ENCODE assay signal across 9 cellular contexts in genomic region chr19:11881151-11881800, GRCh38. TPM values are rescaled to one million over a fixed set of nuclear protein-coding genes. Genes with fewer than 3 reads are reported as not detected.
DNase-seq lines count a peak whose midpoint lies in the region; ATAC-seq, FAIRE-seq and TF ChIP-seq lines count a peak whose summit lies in the region.
"Had no signal": no experiment of that assay in that cellular context is flagged by ENCODE, and none has a peak within 500 bp of the region (broad histone marks: within the 10 kb centered on the region; RNA-seq: fewer than 3 reads in every experiment).

No MANE protein-coding gene starts in this region.

- no peaks in the 10 kb centered on the region for H3K27me3 ChIP-seq in HepG2 (ENCODE audit: control insufficient read depth in 1 of 2, insufficient read depth in 2 of 2, low read length in 2 of 2)

- in situ Hi-C loops in HepG2 (cut with HindIII; ENCODE audit: extremely low pct_ligation_motif_present, low pct_unique_long_range_greater_than_20kb): loop anchor here (5.0 kb wide), 1 partner anchor 261 kb away; the partner anchor contains the start of gene ZNF20

- H3K4me3 ChIP-seq in HepG2 (replicated peaks in 1 of 3; ENCODE audit: insufficient read depth in 1 of 3, low read depth in 2 of 3, low read length in 3 of 3): no peak overlapping the region

- intact Hi-C loops in activated CD4-positive, alpha-beta T cell treated with anti-CD3 and anti-CD28 coated beads for 36 hours (cut with DNase I, micrococcal nuclease): loop anchor here (1.0 to 5.0 kb wide), 7 partner anchors 83 to 260 kb away; no protein-coding TSS in a partner anchor
- intact Hi-C loops in HepG2 (cut with micrococcal nuclease; ENCODE audit: unreplicated experiment): loop anchor here (1.0 to 5.0 kb wide), 4 partner anchors 84 to 260 kb away; partner anchors contain the start of gene ZNF20

- CTCF ChIA-PET in activated CD4-positive, alpha-beta T cell treated with anti-CD3 and anti-CD28 coated beads for 36 hours (lab: Charles Lee): interaction anchor here (0.7 to 3.6 kb wide), 10 partner anchors 11 to 399 kb away, joined by 3 to 15 read pairs (median 4); partner anchors contain the start of genes ZNF136 and ZNF491
- CTCF ChIA-PET in HepG2 (lab: Yijun Ruan, JAX; ENCODE audit: low intra/inter-chr PET ratio, low total read pairs): interaction anchor here (1.0 to 4.5 kb wide), 7 partner anchors 83 to 259 kb away, joined by 3 to 50 read pairs (median 5); partner anchors contain the start of genes ZNF20 and ZNF878

- no peaks in the 10 kb centered on the region for H3K4me1 Mint-ChIP-seq in activated CD4-positive, alpha-beta T cell treated with anti-CD3 and anti-CD28 coated beads for 36 hours
- peaks cover 4% of the 10 kb centered on the region for H3K4me1 Mint-ChIP-seq in chondrocyte (ENCODE audit: low read depth)

- peak; percentile 87 for TF ChIP-seq RAD21 in HepG2 (CRISPR knock-in tag; IDR thresholded peaks at IDR 0.05)

- TF ChIP-seq CTCF in chondrocyte (IDR thresholded peaks at IDR 0.05) (peak; percentile 87), HepG2 (CRISPR knock-in tag; IDR thresholded peaks at IDR 0.05) (peak; percentile 94)

- H2AFZ ChIP-seq in HepG2 (ENCODE audit: low read length): no peak overlapping the region

- POLR2A ChIA-PET in activated CD4-positive, alpha-beta T cell treated with anti-CD3 and anti-CD28 coated beads for 36 hours (lab: Charles Lee): interaction anchor here (0.6 kb wide), 1 partner anchor 82 kb away, joined by 6 read pairs; no protein-coding TSS in a partner anchor
- POLR2A ChIA-PET in HepG2 (lab: Yijun Ruan, JAX): no interaction called here

- H3K36me3 Mint-ChIP-seq in activated CD4-positive, alpha-beta T cell treated with anti-CD3 and anti-CD28 coated beads for 36 hours (ENCODE audit: low read depth): no peaks in the 10 kb centered on the region
- H3K36me3 Mint-ChIP-seq in chondrocyte (ENCODE audit: low read depth): no peaks in the 10 kb centered on the region

- H3K27me3 Mint-ChIP-seq in activated CD4-positive, alpha-beta T cell treated with anti-CD3 and anti-CD28 coated beads for 36 hours: no peaks in the 10 kb centered on the region
- H3K27me3 Mint-ChIP-seq in chondrocyte (ENCODE audit: low read depth): no peaks in the 10 kb centered on the region

- BruUV-seq in HepG2 (replicated peaks; lab: Mats Ljungman, UMichigan): no TSS peak

- no peak overlapping the region for H3K27ac Mint-ChIP-seq in activated CD4-positive, alpha-beta T cell treated with anti-CD3 and anti-CD28 coated beads for 36 hours
- no peak overlapping the region for H3K27ac Mint-ChIP-seq in chondrocyte (ENCODE audit: unreplicated experiment)

- H3K36me3 ChIP-seq in HepG2 (replicated peaks in 1 of 2; ENCODE audit: control insufficient read depth in 1 of 2, insufficient read depth in 2 of 2, low read length in 2 of 2): no peaks in the 10 kb centered on the region

- no peaks in the 10 kb centered on the region for H4K20me1 ChIP-seq in HepG2 (ENCODE audit: insufficient read depth, low read length)

- peak; percentile 89 for FAIRE-seq in HepG2 (lab: Jason Lieb, UNC)
- FAIRE-seq: G401.6 had no signal

- H3K4me3 Mint-ChIP-seq in activated CD4-positive, alpha-beta T cell treated with anti-CD3 and anti-CD28 coated beads for 36 hours: no peak overlapping the region
- no peak overlapping the region for H3K4me3 Mint-ChIP-seq in chondrocyte (ENCODE audit: unreplicated experiment)

- no peak overlapping the region for H3K9ac ChIP-seq in HepG2 (ENCODE audit: insufficient read depth, low read depth, low read length)

- no peak for TF ChIP-seq POLR2A in HepG2 (IDR thresholded peaks at IDR 0.05; ENCODE audit: insufficient read depth in 1 of 2, low read depth in 2 of 2, low read length in 2 of 2)

- no peak for TF ChIP-seq EP300 in HepG2 (IDR thresholded peaks at IDR 0.05; ENCODE audit: low read depth in 2 of 2, low read length in 2 of 2)
- TF ChIP-seq EP300 in HepG2 (CRISPR knock-in tag; IDR thresholded peaks at IDR 0.05; ENCODE audit: borderline replicate concordance): no peak

- no peaks in the 10 kb centered on the region for H3K9me3 ChIP-seq in HepG2 (ENCODE audit: low read length)

- no peaks in the 10 kb centered on the region for H3K9me3 Mint-ChIP-seq in activated CD4-positive, alpha-beta T cell treated with anti-CD3 and anti-CD28 coated beads for 36 hours (ENCODE audit: low read depth)
- peaks cover 2% of the 10 kb centered on the region for H3K9me3 Mint-ChIP-seq in chondrocyte (ENCODE audit: low read depth)

- peak; percentile 77 for ATAC-seq in activated CD4-positive, alpha-beta T cell treated with anti-CD3 and anti-CD28 coated beads for 36 hours
- ATAC-seq in HepG2 (peak; percentile 81), GM18873 (IDR thresholded peaks at IDR 0.05; ENCODE audit: low FRiP score, unreplicated experiment) (no peak)

- H3K4me2 ChIP-seq in HepG2 (ENCODE audit: low read depth, low read length): peak overlapping the region; percentile 53

- H3K27ac ChIP-seq in HepG2 (ENCODE audit: extremely low read length, insufficient read depth, low read length): no peak overlapping the region

- 12% methylated on average over 10 of the region's 10 CpGs for WGBS in HepG2 (ENCODE audit: low lambda C conversion rate)

- H3K4me1 ChIP-seq in HepG2 (ENCODE audit: insufficient read depth, low read length): peaks cover 9% of the 10 kb centered on the region; the same call in 1 of the 2 replicates

- DNase-seq in NK-92 treated with Interleukin-12 subunit alpha and Interleukin-12 subunit beta, amount 100 ng/mL, for 24 hours (lab: John Stamatoyannopoulos, UW): peak; percentile 2
- no peak for DNase-seq in NK-92 (lab: John Stamatoyannopoulos, UW; ENCODE audit: unreplicated experiment)
- DNase-seq in NCI-H446 (lab: John Stamatoyannopoulos, UW): peak; percentile 37 to 50
- DNase-seq in activated CD4-positive, alpha-beta T cell treated with anti-CD3 and anti-CD28 coated beads for 36 hours: peak; percentile 75
- no peak for DNase-seq in chondrocyte (ENCODE audit: low spot score)
- DNase-seq in HepG2 (ENCODE audit: low spot score): peak; percentile 49
- peak; percentile 27 to 61 (median 44) for DNase-seq in stimulated activated CD4-positive, alpha-beta T cell treated with anti-CD3 and anti-CD28 coated beads, TNF-alpha, amount 100 ng/mL, for 48 hours (ENCODE audit: low read depth in 3 of 3)

- no peaks in the 10 kb centered on the region for H3K79me2 ChIP-seq in HepG2 (ENCODE audit: insufficient read depth, low read length)

RNA-seq across cellular contexts. Expression of gene ZNF69, which starts 6.3 kb away (rescaled TPM):
- total RNA-seq in activated CD4-positive, alpha-beta T cell treated with anti-CD3 and anti-CD28 coated beads for 36 hours: 1 to 10 TPM; 2.4 to 2.5 TPM
- total RNA-seq in chondrocyte (11.9 to 15.4 TPM (median 12.0 TPM) in 3 replicates), HepG2 (2016; rRNA removed; fragmentation: Illumina TruSeq; extraction: Trizol) (21.0 and 35.5 TPM in 2 replicates)
- total RNA-seq in HepG2 (2016; cell fraction: cytosol; rRNA removed; fragmentation: Illumina TruSeq; extraction: Trizol; ENCODE audit: low read depth): 5.9 and 6.2 TPM in 2 replicates
- total RNA-seq in HepG2 (2016; cell fraction: insoluble cytoplasmic fraction; rRNA removed; fragmentation: Illumina TruSeq; extraction: Trizol): 20.7 and 33.8 TPM in 2 replicates
- total RNA-seq in HepG2 (2016; cell fraction: membrane; rRNA removed; fragmentation: Illumina TruSeq; extraction: Trizol): 11.2 and 12.9 TPM in 2 replicates
- total RNA-seq in HepG2 (2016; cell fraction: nucleus; rRNA removed; fragmentation: Illumina TruSeq; extraction: Trizol): 20.8 and 24.9 TPM in 2 replicates
- 8.5 and 9.6 TPM in 2 replicates for polyA plus RNA-seq in HepG2 (2011; rRNA removed)
- 5.9 and 8.3 TPM in 2 replicates for polyA plus RNA-seq in HepG2 (2011; cell fraction: cytosol; rRNA removed)
- polyA plus RNA-seq in HepG2 (2011; cell fraction: nucleus; rRNA removed): 8.8 and 12.0 TPM in 2 replicates
- 7.2 and 8.5 TPM in 2 replicates for polyA plus RNA-seq in HepG2 (2012)
- 3.0 and 3.6 TPM in 2 replicates for polyA plus RNA-seq in HepG2 (2016; cell fraction: cytosol; fragmentation: Illumina TruSeq; extraction: Trizol; ENCODE audit: low read depth)
- 13.0 and 13.9 TPM in 2 replicates for polyA plus RNA-seq in HepG2 (2016; cell fraction: insoluble cytoplasmic fraction; fragmentation: Illumina TruSeq; extraction: Trizol; ENCODE audit: low read depth)
- polyA plus RNA-seq in HepG2 (2016; cell fraction: membrane; fragmentation: Illumina TruSeq; extraction: Trizol; ENCODE audit: low read depth): 4.0 and 4.6 TPM in 2 replicates
- 42.0 and 46.3 TPM in 2 replicates for polyA plus RNA-seq in HepG2 (2016; cell fraction: nucleus; fragmentation: Illumina TruSeq; extraction: Trizol; ENCODE audit: insufficient read depth, low read depth)
- 8.7 TPM in 1 of 2 replicates, not detected in the other for polyA minus RNA-seq in HepG2 (2011; rRNA and poly(A)+ RNA removed; ENCODE audit: low replicate concordance)
- polyA minus RNA-seq in HepG2 (2011; cell fraction: cytosol; rRNA and poly(A)+ RNA removed): 16.4 and 17.4 TPM in 2 replicates
- 40.6 and 49.9 TPM in 2 replicates for polyA minus RNA-seq in HepG2 (2011; cell fraction: nucleus; rRNA and poly(A)+ RNA removed)

RNA-seq across cellular contexts. Expression of gene ZNF439, which starts 32.8 kb away (rescaled TPM):
- total RNA-seq in activated CD4-positive, alpha-beta T cell treated with anti-CD3 and anti-CD28 coated beads for 36 hours: 10 to 100 TPM; 10.4 to 11.4 TPM
- total RNA-seq in chondrocyte: 1.1 to 5.7 TPM (median 4.9 TPM) in 3 replicates
- 3.9 and 4.9 TPM in 2 replicates for total RNA-seq in HepG2 (2016; rRNA removed; fragmentation: Illumina TruSeq; extraction: Trizol)
- total RNA-seq in HepG2 (2016; cell fraction: cytosol; rRNA removed; fragmentation: Illumina TruSeq; extraction: Trizol; ENCODE audit: low read depth): 0.35 and 0.51 TPM in 2 replicates
- total RNA-seq in HepG2 (2016; cell fraction: insoluble cytoplasmic fraction; rRNA removed; fragmentation: Illumina TruSeq; extraction: Trizol): 4.1 and 5.3 TPM in 2 replicates
- total RNA-seq in HepG2 (2016; cell fraction: membrane; rRNA removed; fragmentation: Illumina TruSeq; extraction: Trizol): 1.8 and 2.1 TPM in 2 replicates
- total RNA-seq in HepG2 (2016; cell fraction: nucleus; rRNA removed; fragmentation: Illumina TruSeq; extraction: Trizol): 4.0 and 6.3 TPM in 2 replicates
- polyA plus RNA-seq in HepG2 (2011; rRNA removed): 2.9 TPM in 2 replicates
- polyA plus RNA-seq in HepG2 (2011; cell fraction: cytosol; rRNA removed): 1.0 and 1.2 TPM in 2 replicates
- 4.4 and 5.2 TPM in 2 replicates for polyA plus RNA-seq in HepG2 (2011; cell fraction: nucleus; rRNA removed)
- 1.4 and 1.7 TPM in 2 replicates for polyA plus RNA-seq in HepG2 (2012)
- 0.07 and 0.20 TPM in 2 replicates for polyA plus RNA-seq in HepG2 (2016; cell fraction: cytosol; fragmentation: Illumina TruSeq; extraction: Trizol; ENCODE audit: low read depth)
- polyA plus RNA-seq in HepG2 (2016; cell fraction: insoluble cytoplasmic fraction; fragmentation: Illumina TruSeq; extraction: Trizol; ENCODE audit: low read depth): 2.5 and 2.9 TPM in 2 replicates
- 0.22 and 0.44 TPM in 2 replicates for polyA plus RNA-seq in HepG2 (2016; cell fraction: membrane; fragmentation: Illumina TruSeq; extraction: Trizol; ENCODE audit: low read depth)
- polyA plus RNA-seq in HepG2 (2016; cell fraction: nucleus; fragmentation: Illumina TruSeq; extraction: Trizol; ENCODE audit: insufficient read depth, low read depth): 11.0 and 11.8 TPM in 2 replicates
- 1.3 TPM in 1 of 2 replicates, not detected in the other for polyA minus RNA-seq in HepG2 (2011; rRNA and poly(A)+ RNA removed; ENCODE audit: low replicate concordance)
- 2.0 and 2.6 TPM in 2 replicates for polyA minus RNA-seq in HepG2 (2011; cell fraction: cytosol; rRNA and poly(A)+ RNA removed)
- 8.4 and 9.6 TPM in 2 replicates for polyA minus RNA-seq in HepG2 (2011; cell fraction: nucleus; rRNA and poly(A)+ RNA removed)

RNA-seq across cellular contexts. Expression of gene ZNF700, which starts 43.6 kb away (rescaled TPM):
- 10 to 100 TPM; 13.3 to 14.5 TPM for total RNA-seq in activated CD4-positive, alpha-beta T cell treated with anti-CD3 and anti-CD28 coated beads for 36 hours
- total RNA-seq in chondrocyte: 4.8 to 8.1 TPM (median 5.5 TPM) in 3 replicates
- total RNA-seq in HepG2 (2016; rRNA removed; fragmentation: Illumina TruSeq; extraction: Trizol): 12.8 and 16.5 TPM in 2 replicates
- 1.8 and 2.2 TPM in 2 replicates for total RNA-seq in HepG2 (2016; cell fraction: cytosol; rRNA removed; fragmentation: Illumina TruSeq; extraction: Trizol; ENCODE audit: low read depth)
- total RNA-seq in HepG2 (2016; cell fraction: insoluble cytoplasmic fraction; rRNA removed; fragmentation: Illumina TruSeq; extraction: Trizol): 12.7 and 16.3 TPM in 2 replicates
- total RNA-seq in HepG2 (2016; cell fraction: membrane; rRNA removed; fragmentation: Illumina TruSeq; extraction: Trizol): 4.7 and 6.4 TPM in 2 replicates
- total RNA-seq in HepG2 (2016; cell fraction: nucleus; rRNA removed; fragmentation: Illumina TruSeq; extraction: Trizol): 12.4 and 15.3 TPM in 2 replicates
- 4.5 and 6.0 TPM in 2 replicates for polyA plus RNA-seq in HepG2 (2011; rRNA removed)
- 1.4 and 2.3 TPM in 2 replicates for polyA plus RNA-seq in HepG2 (2011; cell fraction: cytosol; rRNA removed)
- 5.8 and 7.8 TPM in 2 replicates for polyA plus RNA-seq in HepG2 (2011; cell fraction: nucleus; rRNA removed)
- polyA plus RNA-seq in HepG2 (2012): 4.5 and 5.9 TPM in 2 replicates
- 0.33 and 0.34 TPM in 2 replicates for polyA plus RNA-seq in HepG2 (2016; cell fraction: cytosol; fragmentation: Illumina TruSeq; extraction: Trizol; ENCODE audit: low read depth)
- polyA plus RNA-seq in HepG2 (2016; cell fraction: insoluble cytoplasmic fraction; fragmentation: Illumina TruSeq; extraction: Trizol; ENCODE audit: low read depth): 7.7 and 8.5 TPM in 2 replicates
- polyA plus RNA-seq in HepG2 (2016; cell fraction: membrane; fragmentation: Illumina TruSeq; extraction: Trizol; ENCODE audit: low read depth): 0.97 and 1.1 TPM in 2 replicates
- polyA plus RNA-seq in HepG2 (2016; cell fraction: nucleus; fragmentation: Illumina TruSeq; extraction: Trizol; ENCODE audit: insufficient read depth, low read depth): 42.0 and 43.2 TPM in 2 replicates
- polyA minus RNA-seq in HepG2 (2011; rRNA and poly(A)+ RNA removed; ENCODE audit: low replicate concordance): 1.4 and 2.1 TPM in 2 replicates
- 4.2 and 5.5 TPM in 2 replicates for polyA minus RNA-seq in HepG2 (2011; cell fraction: cytosol; rRNA and poly(A)+ RNA removed)
- 8.4 and 11.4 TPM in 2 replicates for polyA minus RNA-seq in HepG2 (2011; cell fraction: nucleus; rRNA and poly(A)+ RNA removed)

Comparison
In these comparisons a context has a peak if more than half of its experiments do, and no peak if none do; other contexts are left out.
1. DNase-seq: peak in NK-92 treated with Interleukin-12 subunit alpha and Interleukin-12 subunit beta, amount 100 ng/mL, for 24 hours (single experiment), NCI-H446 (2 of 2), activated CD4-positive, alpha-beta T cell treated with anti-CD3 and anti-CD28 coated beads for 36 hours (single experiment), HepG2 (single experiment) and stimulated activated CD4-positive, alpha-beta T cell treated with anti-CD3 and anti-CD28 coated beads, TNF-alpha, amount 100 ng/mL, for 48 hours (3 of 3); none in NK-92 (single experiment) and chondrocyte (single experiment).